Comparison of ENCODE assay signal across 8 cellular contexts in the genomic region with DNA sequence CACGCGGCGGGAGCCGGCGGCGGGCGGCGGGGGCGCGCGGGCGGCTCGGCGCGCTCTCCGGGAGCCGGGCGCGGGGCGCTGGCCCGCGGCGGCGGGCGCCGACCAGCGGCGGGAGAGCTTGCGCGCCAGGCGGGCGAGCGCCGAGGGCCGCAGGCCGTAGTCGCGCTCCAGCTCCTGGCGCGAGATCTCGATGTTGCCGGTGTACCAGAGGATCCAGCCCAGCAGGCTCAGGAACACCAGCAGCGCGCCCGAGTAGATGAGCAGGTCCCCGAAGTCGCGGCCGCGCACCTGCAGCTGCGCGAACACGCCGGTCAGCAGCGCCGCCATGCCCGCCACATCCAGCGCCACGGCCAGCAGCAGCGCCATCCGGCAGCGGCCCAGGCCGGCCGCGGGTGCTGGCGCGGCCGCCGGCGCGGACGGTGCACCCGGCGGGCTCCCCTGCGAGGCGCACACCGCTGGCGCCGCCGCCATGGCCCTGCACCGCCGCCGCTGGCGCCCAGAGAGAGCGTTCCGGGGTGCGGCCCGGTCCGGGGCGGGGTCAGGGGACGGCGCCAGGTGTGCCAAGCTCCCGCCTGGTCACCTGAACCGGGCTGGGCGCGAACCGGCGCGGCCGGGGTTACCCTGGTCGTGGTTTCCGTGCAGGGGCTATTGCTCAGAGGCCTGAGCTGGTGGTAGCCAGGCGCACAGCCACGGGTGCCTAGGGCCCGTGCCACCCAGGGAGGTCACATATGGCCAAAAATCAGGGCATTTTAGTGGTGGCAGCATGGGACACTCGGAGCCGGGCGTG. TPM values are rescaled to one million over a fixed set of nuclear protein-coding genes. Genes with fewer than 3 reads are reported as not detected.
DNase-seq lines count a peak whose midpoint lies in the region; ATAC-seq and TF ChIP-seq lines count a peak whose summit lies in the region.

A gene with protein sequence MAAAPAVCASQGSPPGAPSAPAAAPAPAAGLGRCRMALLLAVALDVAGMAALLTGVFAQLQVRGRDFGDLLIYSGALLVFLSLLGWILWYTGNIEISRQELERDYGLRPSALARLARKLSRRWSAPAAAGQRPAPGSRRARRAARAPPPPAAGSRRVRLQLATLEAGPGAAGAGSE (minus strand): TSS at position 504 of the 787 bp plus-strand sequence. CDS start 33 bp downstream, at position 471.

- H3K4me3 ChIP-seq in NB4 (ENCODE audit: low read depth, low read length) (peak within 1 kb of the TSS; percentile 73), WI38 (ENCODE audit: low read depth, low read length) (peak within 1 kb of the TSS; percentile 97), kidney epithelial cell (ENCODE audit: low read depth, low read length) (peak within 1 kb of the TSS; percentile 40)

- no peak for TF ChIP-seq POLR2A in NB4 (IDR thresholded peaks at IDR 0.05; ENCODE audit: extremely low read depth, insufficient read length)

- DNase-seq in NCI-H1417 (lab: John Stamatoyannopoulos, UW) (peak; percentile 68 to 75 (median 74)), NCI-H1417 treated with DMSO at 0.1 percent for 48 hours (lab: John Stamatoyannopoulos, UW) (no peak), NB4 (ENCODE audit: low read depth) (peak; percentile 76), kidney epithelial cell (ENCODE audit: low read depth) (no peak)
- peak; percentile 60 to 62 for DNase-seq in stimulated activated CD4-positive, alpha-beta T cell treated with anti-CD3 and anti-CD28 coated beads, Interleukin-2, amount 100 ng/mL, for 24 hours

- H3K27ac ChIP-seq in cingulate gyrus (ENCODE audit: low read depth, low read length) = peak within 1 kb of the TSS; percentile 96

- no peak for TF ChIP-seq CTCF in NB4 (IDR thresholded peaks at IDR 0.05; ENCODE audit: low read depth, low read length)
- TF ChIP-seq CTCF in WI38 (IDR thresholded peaks at IDR 0.05; ENCODE audit: low read depth, low read length) = no peak
- TF ChIP-seq CTCF in kidney epithelial cell (IDR thresholded peaks at IDR 0.05; ENCODE audit: insufficient read depth, low read length, poor library complexity, severe bottlenecking) = no peak

- H3K36me3 ChIP-seq in kidney epithelial cell (ENCODE audit: control insufficient read depth, insufficient read depth, low read length) = peaks cover 2% of the 10 kb centered on the region

- no peak for ATAC-seq in HG03039 (IDR thresholded peaks at IDR 0.05; ENCODE audit: unreplicated experiment)

- no peaks in the 10 kb centered on the region for H3K27me3 ChIP-seq in kidney epithelial cell (ENCODE audit: control insufficient read depth, insufficient read depth, low read length)

RNA-seq across cellular contexts. Expression of the gene that starts here (rescaled TPM):
- 1.4 and 4.1 TPM in 2 replicates for total RNA-seq in kidney epithelial cell

Comparison
In these comparisons a context has a peak if more than half of its experiments do, and no peak if none do; other contexts are left out.
1. DNase-seq: peak in NCI-H1417 (3 of 3), NB4 (single experiment) and stimulated activated CD4-positive, alpha-beta T cell treated with anti-CD3 and anti-CD28 coated beads, Interleukin-2, amount 100 ng/mL, for 24 hours (2 of 2); none in NCI-H1417 treated with DMSO at 0.1 percent for 48 hours (single experiment) and kidney epithelial cell (single experiment).
2. H3K4me3 ChIP-seq: peak in every context shown above with its lines; median percentile 97 in WI38; 73 in NB4; 40 in kidney epithelial cell.